Comparison of ENCODE assay signal across 18 cellular contexts in the genomic region with DNA sequence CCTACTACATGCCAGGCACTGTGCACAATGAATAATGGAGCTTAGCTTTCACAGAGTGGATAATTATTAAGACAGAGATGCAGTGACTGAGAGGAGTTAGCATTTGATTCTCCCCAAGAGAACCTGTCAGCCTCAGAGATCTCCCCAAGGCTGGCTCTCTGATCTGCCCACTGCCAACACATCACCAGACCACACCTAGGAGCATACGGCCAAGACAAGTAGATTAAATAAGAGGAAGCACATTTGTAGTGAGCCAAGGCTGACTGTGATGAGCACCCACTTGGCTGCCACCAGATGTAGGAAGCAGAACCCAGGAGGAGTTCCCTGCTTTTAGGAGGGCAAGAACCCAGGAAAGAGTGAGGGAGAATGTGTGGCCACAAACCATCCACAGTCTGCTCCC.
DNase-seq lines count a peak whose midpoint lies in the region; ATAC-seq and TF ChIP-seq lines count a peak whose summit lies in the region.
"Had no signal": no experiment of that assay in that cellular context is flagged by ENCODE, and none has a peak within 500 bp of the region (broad histone marks: within the 10 kb centered on the region; RNA-seq: fewer than 3 reads in every experiment).

No MANE protein-coding gene starts in this region.

- CTCF ChIA-PET in activated CD8-positive, alpha-beta T cell treated with anti-CD3 and anti-CD28 coated beads, Interleukin-2, amount 10 ng/mL, durations not matched to agents 7 days and 5 days (lab: Charles Lee), result no interaction called here

- no peak overlapping the region for H3K18ac ChIP-seq in neuronal stem cell (ENCODE audit: low read length)

- no peak overlapping the region for H2BK12ac ChIP-seq in neuronal stem cell (ENCODE audit: low read length)

- H3K23ac ChIP-seq in neuronal stem cell (ENCODE audit: low read depth, low read length, poor library complexity), result no peak overlapping the region

- H3K27ac Mint-ChIP-seq in activated CD8-positive, alpha-beta T cell treated with anti-CD3 and anti-CD28 coated beads, Interleukin-2, amount 10 ng/mL, durations not matched to agents 7 days and 5 days, result no peak overlapping the region
- H3K27ac Mint-ChIP-seq: CD14-positive monocyte; CD4-positive, alpha-beta memory T cell had no signal

- no peaks in the 10 kb centered on the region for H3K27me3 ChIP-seq in neuronal stem cell (ENCODE audit: control insufficient read depth in 3 of 3, insufficient read depth in 3 of 3, low read depth in 1 of 3, low read length in 3 of 3)

- H3K4me2 ChIP-seq in neuronal stem cell (ENCODE audit: insufficient read depth, low read length, poor library complexity, severe bottlenecking), result no peak overlapping the region

- peaks cover 0 to 2% of the 10 kb centered on the region in 2 donors for H3K4me1 ChIP-seq in neuronal stem cell (ENCODE audit: control insufficient read depth in 2 of 2, insufficient read depth in 1 of 2, low read depth in 1 of 2, low read length in 2 of 2)
- H3K4me1 ChIP-seq: BE2C had no signal

- no peaks in the 10 kb centered on the region for H3K36me3 ChIP-seq in neuronal stem cell (replicated peaks in 1 of 2; ENCODE audit: control insufficient read depth in 2 of 2, insufficient read depth in 2 of 2, low read length in 2 of 2)
- H3K36me3 ChIP-seq: BE2C had no signal

- no peak overlapping the region for H3K27ac ChIP-seq in neuronal stem cell (replicated peaks; ENCODE audit: low read length)

- ATAC-seq in activated CD8-positive, alpha-beta T cell treated with anti-CD3 and anti-CD28 coated beads, Interleukin-2, amount 10 ng/mL, durations not matched to agents 7 days and 5 days, result no peak
- ATAC-seq: GM12878 had no signal

- no peak overlapping the region for H2BK15ac ChIP-seq in neuronal stem cell (ENCODE audit: low read length)

- peaks cover 0 to 1% of the 10 kb centered on the region in 2 donors for H3K9me3 ChIP-seq in neuronal stem cell (replicated peaks in 1 of 2; ENCODE audit: control insufficient read depth in 2 of 2, insufficient read depth in 1 of 2, low read depth in 1 of 2, low read length in 2 of 2)
- H3K9me3 ChIP-seq: BE2C had no signal

- H3K4me1 Mint-ChIP-seq in activated CD8-positive, alpha-beta T cell treated with anti-CD3 and anti-CD28 coated beads, Interleukin-2, amount 10 ng/mL, durations not matched to agents 7 days and 5 days (ENCODE audit: low read depth), result no peaks in the 10 kb centered on the region
- H3K4me1 Mint-ChIP-seq: CD14-positive monocyte; CD4-positive, alpha-beta memory T cell; H9 had no signal

- no peak overlapping the region for H3K4ac ChIP-seq in neuronal stem cell (ENCODE audit: low read length)

- no peak overlapping the region for H4K8ac ChIP-seq in neuronal stem cell (ENCODE audit: low read depth, low read length)

- H2AFZ ChIP-seq in neuronal stem cell (ENCODE audit: low read length), result no peak overlapping the region

- H3K36me3 Mint-ChIP-seq in activated CD8-positive, alpha-beta T cell treated with anti-CD3 and anti-CD28 coated beads, Interleukin-2, amount 10 ng/mL, durations not matched to agents 7 days and 5 days (ENCODE audit: low read depth), result no peaks in the 10 kb centered on the region
- H3K36me3 Mint-ChIP-seq: CD14-positive monocyte; CD4-positive, alpha-beta memory T cell had no signal

- H3K4me3 ChIP-seq in epithelial cell of esophagus (ENCODE audit: low read length) (no peak overlapping the region), neuronal stem cell (ENCODE audit: low read length in 2 of 2) (no peak overlapping the region)
- H3K4me3 ChIP-seq: GM12878 had no signal

- no peaks in the 10 kb centered on the region for H3K79me1 ChIP-seq in neuronal stem cell (ENCODE audit: low read depth, low read length)

- no peak overlapping the region for H3K9ac ChIP-seq in neuronal stem cell (ENCODE audit: low read depth, low read length, poor library complexity)

- no peak overlapping the region for H2BK120ac ChIP-seq in neuronal stem cell (ENCODE audit: low read depth, low read length)

- H3K14ac ChIP-seq in neuronal stem cell (ENCODE audit: low read length), result no peak overlapping the region

- no peak overlapping the region for H3K4me3 Mint-ChIP-seq in activated CD8-positive, alpha-beta T cell treated with anti-CD3 and anti-CD28 coated beads, Interleukin-2, amount 10 ng/mL, durations not matched to agents 7 days and 5 days
- H3K4me3 Mint-ChIP-seq: CD14-positive monocyte; CD4-positive, alpha-beta memory T cell; H9 had no signal

- POLR2A ChIA-PET in activated CD8-positive, alpha-beta T cell treated with anti-CD3 and anti-CD28 coated beads, Interleukin-2, amount 10 ng/mL, durations not matched to agents 7 days and 5 days (lab: Charles Lee), result no interaction called here

- H4K91ac ChIP-seq in neuronal stem cell (ENCODE audit: low read depth, low read length, poor library complexity), result no peak overlapping the region

- no peak overlapping the region for H2AK5ac ChIP-seq in neuronal stem cell (ENCODE audit: low read depth, low read length)

- H3K27me3 Mint-ChIP-seq in activated CD8-positive, alpha-beta T cell treated with anti-CD3 and anti-CD28 coated beads, Interleukin-2, amount 10 ng/mL, durations not matched to agents 7 days and 5 days (ENCODE audit: low read depth), result peaks cover 9% of the 10 kb centered on the region

- H2BK5ac ChIP-seq in neuronal stem cell (ENCODE audit: low read length), result peak overlapping the region; percentile 44

- H3K9me3 Mint-ChIP-seq in activated CD8-positive, alpha-beta T cell treated with anti-CD3 and anti-CD28 coated beads, Interleukin-2, amount 10 ng/mL, durations not matched to agents 7 days and 5 days (ENCODE audit: insufficient read depth), result no peaks in the 10 kb centered on the region
- H3K9me3 Mint-ChIP-seq: H9 had no signal

- no peak for TF ChIP-seq CTCF in epithelial cell of esophagus (IDR thresholded peaks at IDR 0.05; ENCODE audit: insufficient read depth, low read depth, low read length, missing control alignments)

- DNase-seq in activated effector memory CD4-positive, alpha-beta T cell treated with anti-CD3 and anti-CD28 coated beads, Interleukin-2, amount 50 U/mL, for 16 hours, result peak; percentile 1
- no peak for DNase-seq in activated effector memory CD4-positive, alpha-beta T cell treated with Interleukin-2 at 50 U/mL for 16 hours
- DNase-seq in NOMO-1 (lab: John Stamatoyannopoulos, UW; ENCODE audit: unreplicated experiment in 2 of 2), result peak; percentile 53 to 54
- DNase-seq in epithelial cell of esophagus (ENCODE audit: low read depth), result peak; percentile 30
- no peak for DNase-seq in neuronal stem cell (ENCODE audit: low spot score)
- DNase-seq in activated CD8-positive, alpha-beta T cell treated with anti-CD3 and anti-CD28 coated beads, Interleukin-2, amount 10 ng/mL, durations not matched to agents 7 days and 5 days, result no peak
- no peak for DNase-seq in NCI-H187 treated with DMSO at 0.1 percent for 48 hours (lab: John Stamatoyannopoulos, UW)
- no peak for DNase-seq in NCI-H345 (lab: John Stamatoyannopoulos, UW)
- DNase-seq: 8988T; BE2C; CD4-positive, alpha-beta memory T cell; DMS153; DND-41; EL; H9; IMR-90 had no signal

- no CpG with 5 or more reads among the region's 1 CpG for WGBS in neuronal stem cell (ENCODE audit: extremely low coverage in 2 of 2, insufficient read length in 2 of 2, insufficient replicate concordance in 1 of 2), 2 donors

Comparison
In these comparisons a context has a peak if more than half of its experiments do, and no peak if none do; other contexts are left out.
1. DNase-seq: peak in activated effector memory CD4-positive, alpha-beta T cell treated with anti-CD3 and anti-CD28 coated beads, Interleukin-2, amount 50 U/mL, for 16 hours (single experiment), NOMO-1 (2 of 2) and epithelial cell of esophagus (single experiment); none in activated effector memory CD4-positive, alpha-beta T cell treated with Interleukin-2 at 50 U/mL for 16 hours (single experiment), neuronal stem cell (single experiment), activated CD8-positive, alpha-beta T cell treated with anti-CD3 and anti-CD28 coated beads, Interleukin-2, amount 10 ng/mL, durations not matched to agents 7 days and 5 days (single experiment), NCI-H187 treated with DMSO at 0.1 percent for 48 hours (single experiment) and NCI-H345 (single experiment).